ENCODE assay signal across 10 cellular contexts in the genomic region with DNA sequence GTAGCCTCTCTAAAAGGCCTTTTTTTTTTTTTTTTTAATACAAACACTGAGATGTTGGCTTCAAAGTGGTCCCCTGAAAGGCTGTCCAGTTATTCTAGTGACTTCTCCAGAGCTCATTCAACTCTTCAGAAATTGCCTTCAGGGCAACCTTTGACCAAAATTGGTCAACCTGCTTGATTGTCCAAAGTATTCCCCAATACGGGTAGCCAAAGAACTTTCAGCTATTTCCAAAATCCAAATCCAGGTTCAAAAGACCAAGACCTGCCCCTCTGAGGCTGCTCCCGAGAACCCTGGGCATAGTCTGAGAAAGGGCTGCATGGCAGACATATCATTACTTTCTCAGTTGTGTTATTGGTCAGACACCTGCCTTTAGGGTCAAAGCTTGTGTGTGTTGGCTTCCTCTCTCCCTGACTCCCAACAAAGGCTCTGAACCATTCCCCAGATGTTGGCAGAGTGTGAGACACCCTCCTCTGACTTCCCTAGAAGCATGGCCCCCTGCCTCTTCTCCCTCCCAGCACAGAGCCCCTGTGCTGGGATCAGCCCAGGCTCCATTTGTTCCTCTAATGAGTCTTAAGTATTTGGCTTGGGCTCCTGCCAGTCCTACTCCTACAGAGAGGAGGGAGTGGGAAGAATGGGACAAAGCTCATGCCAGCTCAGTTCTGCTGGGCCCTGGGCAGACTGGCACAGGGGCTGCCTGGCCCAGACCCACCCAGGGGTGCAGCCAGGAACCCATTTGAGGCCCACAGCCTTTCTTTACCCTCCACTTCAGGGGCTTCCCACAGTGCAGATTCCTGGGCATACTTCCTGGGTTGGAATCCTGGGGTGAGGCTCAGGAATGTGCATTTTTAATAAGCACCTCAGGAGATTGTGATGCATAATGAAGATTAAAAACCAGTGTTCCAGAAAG. TPM values are rescaled to one million over a fixed set of nuclear protein-coding genes. Genes with fewer than 3 reads are reported as not detected.
A peak's percentile ranks its signal among the peaks of the same experiment; 100 is the strongest.
DNase-seq lines count a peak whose midpoint lies in the region; ATAC-seq, FAIRE-seq and TF ChIP-seq lines count a peak whose summit lies in the region.
"Had no signal": no experiment of that assay in that cellular context is flagged by ENCODE, and none has a peak within 500 bp of the region (broad histone marks: within the 10 kb centered on the region; RNA-seq: fewer than 3 reads in every experiment).

No MANE protein-coding gene starts in this region.

- H3K27me3 Mint-ChIP-seq in mesothelial cell of epicardium (ENCODE audit: low read depth) (no peaks in the 10 kb centered on the region), immature natural killer cell (ENCODE audit: low read depth in 3 of 3) (peaks cover 0 to 4% (median 0%) of the 10 kb centered on the region in 3 donors)
- H3K27me3 Mint-ChIP-seq: activated naive CD4-positive, alpha-beta T cell treated with anti-CD3 and anti-CD28 coated beads, Interleukin-2, amount 50 U/mL, for 24 hours had no signal

- no peak for ATAC-seq in GM21381 (IDR thresholded peaks at IDR 0.05; ENCODE audit: unreplicated experiment)

- H3K36me3 Mint-ChIP-seq in mesothelial cell of epicardium (peaks cover 30% of the 10 kb centered on the region), immature natural killer cell (peaks cover 5 to 7% (median 6%) of the 10 kb centered on the region in 3 donors)

- CTCF ChIA-PET in AG04450 (lab: Charles Lee), result interaction anchor here (1.0 to 2.7 kb wide), 2 partner anchors 45 to 51 kb away, joined by 3 to 11 read pairs; no protein-coding TSS in a partner anchor

- H3K4me1 Mint-ChIP-seq in mesothelial cell of epicardium (peaks cover 37% of the 10 kb centered on the region), immature natural killer cell (no peaks in the 10 kb centered on the region)
- H3K4me1 Mint-ChIP-seq: activated naive CD4-positive, alpha-beta T cell treated with anti-CD3 and anti-CD28 coated beads, Interleukin-2, amount 50 U/mL, for 24 hours had no signal

- peaks cover 2% of the 10 kb centered on the region for H3K9me3 ChIP-seq in AG04450 (ENCODE audit: control insufficient read depth, insufficient read depth, low read length)

- DNase-seq in AG04450 (ENCODE audit: low read depth, low spot score), result no peak
- DNase-seq in LHCN-M2 (ENCODE audit: low read depth), result peak; percentile 77
- peak; percentile 53 to 68 for DNase-seq in cardiac fibroblast (ENCODE audit: low read depth in 2 of 2)
- peak in 1 of 2 experiments; percentile 45 for DNase-seq in mesothelial cell of epicardium (ENCODE audit: low spot score in 2 of 2, unreplicated experiment in 2 of 2)
- DNase-seq in immature natural killer cell, result no peak
- no peak for DNase-seq in D721Med (ENCODE audit: insufficient read length, low spot score)
- DNase-seq in NK-92 (lab: John Stamatoyannopoulos, UW; ENCODE audit: unreplicated experiment), result no peak

- no peak for FAIRE-seq in D721Med (lab: Jason Lieb, UNC)

- H3K27ac ChIP-seq in AG04450 (ENCODE audit: low read depth, low read length), result peak overlapping the region; percentile 25
- H3K27ac ChIP-seq: HL-60 had no signal

- H3K4me3 Mint-ChIP-seq in mesothelial cell of epicardium, result no peak overlapping the region
- H3K4me3 Mint-ChIP-seq in immature natural killer cell, result no peak overlapping the region
- H3K4me3 Mint-ChIP-seq: activated naive CD4-positive, alpha-beta T cell treated with anti-CD3 and anti-CD28 coated beads, Interleukin-2, amount 50 U/mL, for 24 hours had no signal

- no peak overlapping the region for H3K4me3 ChIP-seq in AG04450 (ENCODE audit: low read depth, low read length)
- no peak overlapping the region for H3K4me3 ChIP-seq in cardiac fibroblast (replicated peaks in 1 of 2; ENCODE audit: low read depth in 2 of 2, low read length in 2 of 2)

- no peak for TF ChIP-seq CTCF in AG04450 (IDR thresholded peaks at IDR 0.05; ENCODE audit: low read depth, low read length)
- no peak for TF ChIP-seq CTCF in cardiac fibroblast (IDR thresholded peaks at IDR 0.05; ENCODE audit: low read depth, low read length)
- no peak for TF ChIP-seq CTCF in mesothelial cell of epicardium (IDR thresholded peaks at IDR 0.05; ENCODE audit: unreplicated experiment)
- no peak for TF ChIP-seq CTCF in D721Med (IDR thresholded peaks at IDR 0.05; ENCODE audit: insufficient read depth, missing control alignments)

- H3K27me3 ChIP-seq in AG04450 (ENCODE audit: control insufficient read depth, insufficient read depth, low read length), result no peaks in the 10 kb centered on the region

- H3K9me3 Mint-ChIP-seq in mesothelial cell of epicardium, result peaks cover 16% of the 10 kb centered on the region
- H3K9me3 Mint-ChIP-seq in immature natural killer cell, result peaks cover 0 to 4% (median 0%) of the 10 kb centered on the region in 6 donors
- H3K9me3 Mint-ChIP-seq: activated naive CD4-positive, alpha-beta T cell treated with anti-CD3 and anti-CD28 coated beads, Interleukin-2, amount 50 U/mL, for 24 hours had no signal

- H3K27ac Mint-ChIP-seq in mesothelial cell of epicardium (peak overlapping the region; percentile 99), immature natural killer cell (no peak overlapping the region)
- H3K27ac Mint-ChIP-seq: activated naive CD4-positive, alpha-beta T cell treated with anti-CD3 and anti-CD28 coated beads, Interleukin-2, amount 50 U/mL, for 24 hours had no signal

- POLR2A ChIA-PET in AG04450 (lab: Yijun Ruan, JAX), result interaction anchor here (0.6 to 1.8 kb wide), 7 partner anchors 9 to 27 kb away, joined by 3 to 10 read pairs (median 5); no protein-coding TSS in a partner anchor

RNA-seq across cellular contexts. Expression of a gene that starts 30.3 kb away (rescaled TPM):
- 59.4 and 63.8 TPM in 2 replicates for polyA plus RNA-seq in AG04450 (2011; rRNA removed)
- polyA minus RNA-seq in AG04450 (2011; rRNA and poly(A)+ RNA removed), result 76.8 and 78.0 TPM in 2 replicates
- total RNA-seq in LHCN-M2 (2014; rRNA removed), result 95.9 and 114 TPM in 2 replicates
- polyA plus RNA-seq in LHCN-M2 (2012), result 124 TPM
- total RNA-seq in mesothelial cell of epicardium, result 201 to 216 TPM (median 216 TPM) in 3 replicates
- 1 to 10 TPM; 1.0 to 1.7 (median 1.6) TPM for polyA plus RNA-seq in immature natural killer cell

RNA-seq across cellular contexts. Expression of a gene that starts 41.2 kb away (rescaled TPM):
- polyA plus RNA-seq in AG04450 (2011; rRNA removed), result 111 and 113 TPM in 2 replicates
- polyA minus RNA-seq in AG04450 (2011; rRNA and poly(A)+ RNA removed), result 115 and 126 TPM in 2 replicates
- total RNA-seq in LHCN-M2 (2014; rRNA removed), result 150 and 169 TPM in 2 replicates
- polyA plus RNA-seq in LHCN-M2 (2012), result 126 TPM
- 106 to 110 TPM (median 108 TPM) in 3 replicates for total RNA-seq in mesothelial cell of epicardium
- 10 to 100 TPM; 24.6 to 41.6 (median 25.6) TPM for polyA plus RNA-seq in immature natural killer cell

RNA-seq across cellular contexts. Expression of a gene that starts 43.7 kb away (rescaled TPM):
- not detected in 2 replicates for polyA plus RNA-seq in AG04450 (2011; rRNA removed)
- polyA minus RNA-seq in AG04450 (2011; rRNA and poly(A)+ RNA removed), result not detected in 2 replicates
- total RNA-seq in LHCN-M2 (2014; rRNA removed), result not detected in 2 replicates
- not detected for polyA plus RNA-seq in LHCN-M2 (2012)
- 2.0 to 3.1 TPM (median 2.6 TPM) in 3 replicates for total RNA-seq in mesothelial cell of epicardium
- polyA plus RNA-seq in immature natural killer cell, result not detected

RNA-seq across cellular contexts. Expression of a gene that starts 57.4 kb away (rescaled TPM):
- polyA plus RNA-seq in AG04450 (2011; rRNA removed), result not detected in 2 replicates
- not detected in 2 replicates for polyA minus RNA-seq in AG04450 (2011; rRNA and poly(A)+ RNA removed)
- 0.11 TPM in 1 of 2 replicates, not detected in the other for total RNA-seq in LHCN-M2 (2014; rRNA removed)
- 0.11 TPM for polyA plus RNA-seq in LHCN-M2 (2012)
- total RNA-seq in mesothelial cell of epicardium, result 3.1 to 3.4 TPM (median 3.1 TPM) in 3 replicates
- under 1 TPM in 1 of 3 donors, not detected in 2; 0.28 TPM for polyA plus RNA-seq in immature natural killer cell

Comparison
In these comparisons a context has a peak if more than half of its experiments do, and no peak if none do; other contexts are left out.
1. DNase-seq: peak in LHCN-M2 (single experiment) and cardiac fibroblast (2 of 2); none in AG04450 (single experiment), immature natural killer cell (0 of 3), D721Med (single experiment) and NK-92 (single experiment).